In genomic region chr18:48955528-48956261, GRCh38 we compare ENCODE assay signal across 9 cellular contexts. TPM values are rescaled to one million over a fixed set of nuclear protein-coding genes. Genes with fewer than 3 reads are reported as not detected.
DNase-seq lines count a peak whose midpoint lies in the region; ATAC-seq and TF ChIP-seq lines count a peak whose summit lies in the region.
"Had no signal": no experiment of that assay in that cellular context is flagged by ENCODE, and none has a peak within 500 bp of the region (broad histone marks: within the 10 kb centered on the region; RNA-seq: fewer than 3 reads in every experiment).

No MANE protein-coding gene starts in this region.

- H3K9me3 Mint-ChIP-seq in chondrocyte (ENCODE audit: low read depth) (no peaks in the 10 kb centered on the region), mesothelial cell of epicardium (no peaks in the 10 kb centered on the region)

- ATAC-seq in HG03135 (IDR thresholded peaks at IDR 0.05; ENCODE audit: unreplicated experiment), result no peak
- ATAC-seq in HG02759 (IDR thresholded peaks at IDR 0.05; ENCODE audit: unreplicated experiment), result no peak

- H3K27me3 Mint-ChIP-seq in chondrocyte (ENCODE audit: low read depth), result no peaks in the 10 kb centered on the region
- no peaks in the 10 kb centered on the region for H3K27me3 Mint-ChIP-seq in mesothelial cell of epicardium (ENCODE audit: low read depth)

- H3K27ac Mint-ChIP-seq in chondrocyte (ENCODE audit: unreplicated experiment), result peak overlapping the region; percentile 92
- peak overlapping the region; percentile 96 for H3K27ac Mint-ChIP-seq in mesothelial cell of epicardium

- peak; percentile 28 for TF ChIP-seq CTCF in chondrocyte (IDR thresholded peaks at IDR 0.05)
- TF ChIP-seq CTCF in mesothelial cell of epicardium (IDR thresholded peaks at IDR 0.05; ENCODE audit: unreplicated experiment), result no peak

- peak; percentile 69 for DNase-seq in activated effector memory CD4-positive, alpha-beta T cell treated with anti-CD3 and anti-CD28 coated beads, Interleukin-2, amount 50 U/mL, for 16 hours
- DNase-seq in activated effector memory CD4-positive, alpha-beta T cell treated with Interleukin-2 at 50 U/mL for 16 hours, result no peak
- DNase-seq in chondrocyte (ENCODE audit: low spot score) (no peak), mesothelial cell of epicardium (ENCODE audit: low spot score in 2 of 2, unreplicated experiment in 2 of 2) (no peak), 8988T (no peak), D341Med (ENCODE audit: low spot score) (no peak)
- DNase-seq: NCI-H1417 treated with DMSO at 0.1 percent for 48 hours had no signal

- H3K36me3 Mint-ChIP-seq in chondrocyte (ENCODE audit: low read depth), result peaks cover 2% of the 10 kb centered on the region
- H3K36me3 Mint-ChIP-seq in mesothelial cell of epicardium, result no peaks in the 10 kb centered on the region

- H3K4me3 Mint-ChIP-seq in chondrocyte (ENCODE audit: unreplicated experiment) (no peak overlapping the region), mesothelial cell of epicardium (no peak overlapping the region)

- H3K4me1 Mint-ChIP-seq in chondrocyte (ENCODE audit: low read depth) (peaks cover 40% of the 10 kb centered on the region), mesothelial cell of epicardium (peaks cover 36% of the 10 kb centered on the region)

RNA-seq across cellular contexts. Expression of gene SMAD7, which starts 4.9 kb away (rescaled TPM):
- total RNA-seq in chondrocyte (61.2 to 99.9 TPM (median 70.1 TPM) in 3 replicates), mesothelial cell of epicardium (75.5 to 77.6 TPM (median 76.8 TPM) in 3 replicates)
